ENCODE assay signal across 8 cellular contexts in genomic region chr6:37170273-37171140, GRCh38. TPM values are rescaled to one million over a fixed set of nuclear protein-coding genes. Genes with fewer than 3 reads are reported as not detected.
DNase-seq lines count a peak whose midpoint lies in the region; ATAC-seq and TF ChIP-seq lines count a peak whose summit lies in the region.

No MANE protein-coding gene starts in this region.

- TF ChIP-seq EP300 in neural cell (conservative IDR thresholded peaks at IDR 0.05; ENCODE audit: poor library complexity, severe bottlenecking): no peak

- peak overlapping the region; percentile 94 for H3K4me3 ChIP-seq in fibroblast of pulmonary artery (replicated peaks; ENCODE audit: low read depth, low read length)
- H3K4me3 ChIP-seq in neural cell (ENCODE audit: low read length): peak overlapping the region; percentile 78

- peaks cover 15% of the 10 kb centered on the region for H3K79me2 ChIP-seq in neural cell (replicated peaks; ENCODE audit: insufficient read depth, low read length)

- TF ChIP-seq CTCF in fibroblast of pulmonary artery (IDR thresholded peaks at IDR 0.05; ENCODE audit: low read length, missing control alignments) (peak; percentile 4), neural cell (IDR thresholded peaks at IDR 0.05; ENCODE audit: poor library complexity, severe bottlenecking) (peak; percentile 51)

- peak overlapping the region; percentile 40 for H3K27ac ChIP-seq in neural cell (ENCODE audit: low read length)

- H3K36me3 ChIP-seq in neural cell (ENCODE audit: insufficient read depth, low read length): no peaks in the 10 kb centered on the region

- peak overlapping the region; percentile 56 for H3K27ac Mint-ChIP-seq in activated T-cell treated with anti-CD3 and anti-CD28 coated beads, Interleukin-2, amount 50 U/mL, for 72 hours

- H3K9me3 Mint-ChIP-seq in activated T-cell treated with anti-CD3 and anti-CD28 coated beads, Interleukin-2, amount 50 U/mL, for 72 hours: no peaks in the 10 kb centered on the region

- H4K20me1 ChIP-seq in neural cell (ENCODE audit: insufficient read depth): no peaks in the 10 kb centered on the region

- peaks cover 40 to 47% of the 10 kb centered on the region in 2 donors for H3K36me3 Mint-ChIP-seq in activated T-cell treated with anti-CD3 and anti-CD28 coated beads, Interleukin-2, amount 50 U/mL, for 72 hours (ENCODE audit: insufficient read depth in 2 of 2)

- H3K27me3 ChIP-seq in neural cell (ENCODE audit: insufficient read depth, low read depth, low read length): peaks cover 4% of the 10 kb centered on the region

- peak overlapping the region; percentile 94 for H3K4me2 ChIP-seq in neural cell (ENCODE audit: low read length)

- peaks cover 3% of the 10 kb centered on the region for H3F3A ChIP-seq in neural cell (ENCODE audit: insufficient read depth, low read length, poor library complexity, severe bottlenecking)

- ATAC-seq in GM18858 (IDR thresholded peaks at IDR 0.05; ENCODE audit: unreplicated experiment) (peak; percentile 3), HG03045 (IDR thresholded peaks at IDR 0.05; ENCODE audit: unreplicated experiment) (peak; percentile 26)
- no peak for ATAC-seq in activated T-cell treated with anti-CD3 and anti-CD28 coated beads, Interleukin-2, amount 50 U/mL, for 72 hours (replicated peaks in 1 of 2)

- peak overlapping the region; percentile 89 to 98 for H3K4me3 Mint-ChIP-seq in activated T-cell treated with anti-CD3 and anti-CD28 coated beads, Interleukin-2, amount 50 U/mL, for 72 hours

- H3K9me3 ChIP-seq in neural cell (ENCODE audit: low read length): no peaks in the 10 kb centered on the region

- DNase-seq in AG08396 (ENCODE audit: low spot score) (peak; percentile 57), NCI-H69 (lab: John Stamatoyannopoulos, UW) (peak; percentile 78), fibroblast of pulmonary artery (ENCODE audit: low read depth) (peak; percentile 59), putamen (ENCODE audit: low spot score) (no peak)
- DNase-seq in activated T-cell treated with anti-CD3 and anti-CD28 coated beads, Interleukin-2, amount 50 U/mL, for 72 hours: peak; percentile 63 to 65

- peaks cover 44% of the 10 kb centered on the region for H3K4me1 Mint-ChIP-seq in activated T-cell treated with anti-CD3 and anti-CD28 coated beads, Interleukin-2, amount 50 U/mL, for 72 hours (ENCODE audit: low read depth)

- peak; percentile 36 for TF ChIP-seq RAD21 in neural cell (conservative IDR thresholded peaks at IDR 0.05)

- no peaks in the 10 kb centered on the region for H3K27me3 Mint-ChIP-seq in activated T-cell treated with anti-CD3 and anti-CD28 coated beads, Interleukin-2, amount 50 U/mL, for 72 hours (ENCODE audit: low read depth)

- no peaks in the 10 kb centered on the region for H3K9me2 ChIP-seq in neural cell (ENCODE audit: insufficient read depth, low read length)

- peak overlapping the region; percentile 56 for H2AFZ ChIP-seq in neural cell (ENCODE audit: low read depth, low read length)

- peak overlapping the region; percentile 77 for H3K9ac ChIP-seq in neural cell (ENCODE audit: low read length)

TF ChIP-seq in neural cell, 6 proteins besides CTCF, POLR2A, EP300 and RAD21:
- TF ChIP-seq POLR2AphosphoS5 (IDR thresholded peaks at IDR 0.05): no peak
- peak; percentile 34 for TF ChIP-seq TAF1 (IDR thresholded peaks at IDR 0.05; ENCODE audit: low read depth)
- TF ChIP-seq SMC3 (conservative IDR thresholded peaks at IDR 0.05; ENCODE audit: poor library complexity): peak; percentile 50
- TF ChIP-seq EZH2 (IDR thresholded peaks at IDR 0.05; ENCODE audit: borderline replicate concordance, insufficient read depth, low read length, poor library complexity, severe bottlenecking): no peak
- TF ChIP-seq MXI1 (conservative IDR thresholded peaks at IDR 0.05; ENCODE audit: poor library complexity, severe bottlenecking): peak; percentile 50
- TF ChIP-seq, protein P1, sequence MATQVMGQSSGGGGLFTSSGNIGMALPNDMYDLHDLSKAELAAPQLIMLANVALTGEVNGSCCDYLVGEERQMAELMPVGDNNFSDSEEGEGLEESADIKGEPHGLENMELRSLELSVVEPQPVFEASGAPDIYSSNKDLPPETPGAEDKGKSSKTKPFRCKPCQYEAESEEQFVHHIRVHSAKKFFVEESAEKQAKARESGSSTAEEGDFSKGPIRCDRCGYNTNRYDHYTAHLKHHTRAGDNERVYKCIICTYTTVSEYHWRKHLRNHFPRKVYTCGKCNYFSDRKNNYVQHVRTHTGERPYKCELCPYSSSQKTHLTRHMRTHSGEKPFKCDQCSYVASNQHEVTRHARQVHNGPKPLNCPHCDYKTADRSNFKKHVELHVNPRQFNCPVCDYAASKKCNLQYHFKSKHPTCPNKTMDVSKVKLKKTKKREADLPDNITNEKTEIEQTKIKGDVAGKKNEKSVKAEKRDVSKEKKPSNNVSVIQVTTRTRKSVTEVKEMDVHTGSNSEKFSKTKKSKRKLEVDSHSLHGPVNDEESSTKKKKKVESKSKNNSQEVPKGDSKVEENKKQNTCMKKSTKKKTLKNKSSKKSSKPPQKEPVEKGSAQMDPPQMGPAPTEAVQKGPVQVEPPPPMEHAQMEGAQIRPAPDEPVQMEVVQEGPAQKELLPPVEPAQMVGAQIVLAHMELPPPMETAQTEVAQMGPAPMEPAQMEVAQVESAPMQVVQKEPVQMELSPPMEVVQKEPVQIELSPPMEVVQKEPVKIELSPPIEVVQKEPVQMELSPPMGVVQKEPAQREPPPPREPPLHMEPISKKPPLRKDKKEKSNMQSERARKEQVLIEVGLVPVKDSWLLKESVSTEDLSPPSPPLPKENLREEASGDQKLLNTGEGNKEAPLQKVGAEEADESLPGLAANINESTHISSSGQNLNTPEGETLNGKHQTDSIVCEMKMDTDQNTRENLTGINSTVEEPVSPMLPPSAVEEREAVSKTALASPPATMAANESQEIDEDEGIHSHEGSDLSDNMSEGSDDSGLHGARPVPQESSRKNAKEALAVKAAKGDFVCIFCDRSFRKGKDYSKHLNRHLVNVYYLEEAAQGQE (IDR thresholded peaks at IDR 0.05; ENCODE audit: borderline replicate concordance): no peak

RNA-seq across cellular contexts. Expression of gene PIM1, which starts 0.6 kb away (rescaled TPM):
- 100 to 1,000 TPM; 334 to 429 TPM for total RNA-seq in activated T-cell treated with anti-CD3 and anti-CD28 coated beads, Interleukin-2, amount 50 U/mL, for 72 hours
- 4.1 and 8.7 TPM in 2 replicates for polyA plus RNA-seq in neural cell
- polyA minus RNA-seq in neural cell: 11.5 and 13.6 TPM in 2 replicates

Comparison
In these comparisons a context has a peak if more than half of its experiments do, and no peak if none do; other contexts are left out.
1. ATAC-seq: peak in GM18858 (single experiment) and HG03045 (single experiment); none in activated T-cell treated with anti-CD3 and anti-CD28 coated beads, Interleukin-2, amount 50 U/mL, for 72 hours (0 of 2).